ENCODE assay signal across 11 cellular contexts in genomic region chr16:11250091-11250785, GRCh38. TPM values are rescaled to one million over a fixed set of nuclear protein-coding genes. Genes with fewer than 3 reads are reported as not detected.
DNase-seq lines count a peak whose midpoint lies in the region; ATAC-seq and TF ChIP-seq lines count a peak whose summit lies in the region.
"Had no signal": no experiment of that assay in that cellular context is flagged by ENCODE, and none has a peak within 500 bp of the region (broad histone marks: within the 10 kb centered on the region; RNA-seq: fewer than 3 reads in every experiment).

No MANE protein-coding gene starts in this region.

- H3K9me3 ChIP-seq in naive thymus-derived CD4-positive, alpha-beta T cell (ENCODE audit: control insufficient read depth in 2 of 3, low read length in 3 of 3): no peaks in the 10 kb centered on the region
- H3K9me3 ChIP-seq in MM.1S (replicated peaks; ENCODE audit: insufficient read depth, low read length): no peaks in the 10 kb centered on the region

- H3K27me3 Mint-ChIP-seq in activated CD4-positive, alpha-beta T cell treated with anti-CD3 and anti-CD28 coated beads for 36 hours: no peaks in the 10 kb centered on the region
- no peaks in the 10 kb centered on the region for H3K27me3 Mint-ChIP-seq in activated T-helper 17 cell treated with anti-CD3 and anti-CD28 coated beads, Interleukin-2, amount 50 U/mL, for 72 hours
- no peaks in the 10 kb centered on the region for H3K27me3 Mint-ChIP-seq in naive thymus-derived CD4-positive, alpha-beta T cell

- intact Hi-C loops in activated CD4-positive, alpha-beta T cell treated with anti-CD3 and anti-CD28 coated beads for 36 hours (cut with DNase I, micrococcal nuclease): no loop called here
- intact Hi-C loops in naive thymus-derived CD4-positive, alpha-beta T cell (cut with micrococcal nuclease): loop anchor here (10.0 kb wide), 4 partner anchors 195 to 835 kb away; partner anchors contain the start of genes LITAF (in 1 of the 2) and NUBP1 (in 1 of the 2)

- no peaks in the 10 kb centered on the region for H3K9me2 ChIP-seq in MM.1S (replicated peaks; ENCODE audit: insufficient read depth, low read length)

- H3K36me3 ChIP-seq in naive thymus-derived CD4-positive, alpha-beta T cell (ENCODE audit: control insufficient read depth in 2 of 3, insufficient read depth in 3 of 3, low read length in 3 of 3): peaks cover 0 to 6% (median under 1%) of the 10 kb centered on the region in 3 experiments
- H3K36me3 ChIP-seq in MM.1S (replicated peaks; ENCODE audit: insufficient read depth, low read length): no peaks in the 10 kb centered on the region

- H3K4me1 Mint-ChIP-seq in activated CD4-positive, alpha-beta T cell treated with anti-CD3 and anti-CD28 coated beads for 36 hours: peaks cover 59% of the 10 kb centered on the region
- H3K4me1 Mint-ChIP-seq in activated T-helper 17 cell treated with anti-CD3 and anti-CD28 coated beads, Interleukin-2, amount 50 U/mL, for 72 hours: peaks cover 24% of the 10 kb centered on the region
- peaks cover 18 to 62% (median 31%) of the 10 kb centered on the region in 7 donors for H3K4me1 Mint-ChIP-seq in naive thymus-derived CD4-positive, alpha-beta T cell

- no peaks in the 10 kb centered on the region for H3F3A ChIP-seq in MM.1S (ENCODE audit: insufficient read depth, low read length)

- POLR2A ChIA-PET in activated CD4-positive, alpha-beta T cell treated with anti-CD3 and anti-CD28 coated beads for 36 hours (lab: Charles Lee): interaction anchor here (0.7 to 1.1 kb wide), 2 partner anchors 25 to 286 kb away, joined by 4 read pairs; no protein-coding TSS in a partner anchor
- POLR2A ChIA-PET in naive thymus-derived CD4-positive, alpha-beta T cell (lab: Charles Lee): no interaction called here

- H3K27me3 ChIP-seq in naive thymus-derived CD4-positive, alpha-beta T cell (ENCODE audit: control insufficient read depth in 2 of 2, insufficient read depth in 2 of 2, low read length in 2 of 2): no peaks in the 10 kb centered on the region
- no peaks in the 10 kb centered on the region for H3K27me3 ChIP-seq in MM.1S (replicated peaks; ENCODE audit: insufficient read depth, low read length)

- H3K4me2 ChIP-seq in MM.1S (ENCODE audit: low read depth, low read length): no peak overlapping the region

- H3K27ac Mint-ChIP-seq in activated CD4-positive, alpha-beta T cell treated with anti-CD3 and anti-CD28 coated beads for 36 hours: peak overlapping the region; percentile 76
- peak overlapping the region; percentile 98 for H3K27ac Mint-ChIP-seq in activated T-helper 17 cell treated with anti-CD3 and anti-CD28 coated beads, Interleukin-2, amount 50 U/mL, for 72 hours
- peak overlapping the region in 8 of 9 donors; percentile 25 to 92 (median 60) for H3K27ac Mint-ChIP-seq in naive thymus-derived CD4-positive, alpha-beta T cell

- peak; percentile 47 for DNase-seq in activated CD4-positive, alpha-beta T cell treated with anti-CD3 and anti-CD28 coated beads for 36 hours
- no peak for DNase-seq in activated CD4-positive, alpha-beta T cell treated with anti-CD3 and anti-CD28 coated beads, Interleukin-2, amount 50 U/mL, for 1 hour
- peak; percentile 27 to 34 for DNase-seq in NCI-H187 (lab: John Stamatoyannopoulos, UW)
- no peak for DNase-seq in naive thymus-derived CD4-positive, alpha-beta T cell
- DNase-seq in MM.1S: no peak
- no peak for DNase-seq in globus pallidus (ENCODE audit: low spot score)
- DNase-seq: RPMI8226 had no signal

- H3K36me3 Mint-ChIP-seq in activated CD4-positive, alpha-beta T cell treated with anti-CD3 and anti-CD28 coated beads for 36 hours (ENCODE audit: low read depth): peaks cover 57% of the 10 kb centered on the region
- peaks cover 48% of the 10 kb centered on the region for H3K36me3 Mint-ChIP-seq in activated T-helper 17 cell treated with anti-CD3 and anti-CD28 coated beads, Interleukin-2, amount 50 U/mL, for 72 hours (ENCODE audit: low read depth)
- H3K36me3 Mint-ChIP-seq in naive thymus-derived CD4-positive, alpha-beta T cell: peaks cover 0 to 54% (median 5%) of the 10 kb centered on the region in 5 donors

- H3K79me2 ChIP-seq in MM.1S (ENCODE audit: low read length): peaks cover 4% of the 10 kb centered on the region

- CTCF ChIA-PET in activated CD4-positive, alpha-beta T cell treated with anti-CD3 and anti-CD28 coated beads for 36 hours (lab: Charles Lee): interaction anchor here (0.6 to 0.7 kb wide), 2 partner anchors 124 to 286 kb away, joined by 3 read pairs; no protein-coding TSS in a partner anchor
- CTCF ChIA-PET in naive thymus-derived CD4-positive, alpha-beta T cell (lab: Charles Lee): no interaction called here

- ATAC-seq in activated CD4-positive, alpha-beta T cell treated with anti-CD3 and anti-CD28 coated beads for 36 hours: no peak
- no peak for ATAC-seq in activated T-helper 17 cell treated with anti-CD3 and anti-CD28 coated beads, Interleukin-2, amount 50 U/mL, for 72 hours (replicated peaks)
- no peak for ATAC-seq in naive thymus-derived CD4-positive, alpha-beta T cell
- ATAC-seq in HG03565 (IDR thresholded peaks at IDR 0.05; ENCODE audit: unreplicated experiment): no peak

- peaks cover 25 to 33% of the 10 kb centered on the region in 2 donors for H3K4me1 ChIP-seq in naive thymus-derived CD4-positive, alpha-beta T cell (ENCODE audit: control insufficient read depth in 2 of 2, insufficient read depth in 2 of 2, low read length in 2 of 2)
- peaks cover 16% of the 10 kb centered on the region for H3K4me1 ChIP-seq in MM.1S (ENCODE audit: low read length)

- no peak overlapping the region for H2AFZ ChIP-seq in MM.1S (ENCODE audit: low read length)

- no peaks in the 10 kb centered on the region for H3K9me3 Mint-ChIP-seq in activated CD4-positive, alpha-beta T cell treated with anti-CD3 and anti-CD28 coated beads for 36 hours (ENCODE audit: low read depth)
- no peaks in the 10 kb centered on the region for H3K9me3 Mint-ChIP-seq in activated T-helper 17 cell treated with anti-CD3 and anti-CD28 coated beads, Interleukin-2, amount 50 U/mL, for 72 hours
- no peaks in the 10 kb centered on the region for H3K9me3 Mint-ChIP-seq in naive thymus-derived CD4-positive, alpha-beta T cell

- TF ChIP-seq CTCF in MM.1S (IDR thresholded peaks at IDR 0.05; ENCODE audit: low read length): no peak

- peak overlapping the region; percentile 28 for H3K4me3 Mint-ChIP-seq in activated CD4-positive, alpha-beta T cell treated with anti-CD3 and anti-CD28 coated beads for 36 hours
- H3K4me3 Mint-ChIP-seq in activated T-helper 17 cell treated with anti-CD3 and anti-CD28 coated beads, Interleukin-2, amount 50 U/mL, for 72 hours: peak overlapping the region; percentile 97
- peak overlapping the region in 2 of 10 donors; percentile 6 to 43 for H3K4me3 Mint-ChIP-seq in naive thymus-derived CD4-positive, alpha-beta T cell

- no peak overlapping the region for H3K27ac ChIP-seq in naive thymus-derived CD4-positive, alpha-beta T cell (ENCODE audit: low read depth, low read length)
- no peak overlapping the region for H3K27ac ChIP-seq in MM.1S (ENCODE audit: low read length)

- no peak overlapping the region for H3K4me3 ChIP-seq in naive thymus-derived CD4-positive, alpha-beta T cell (ENCODE audit: low read length)
- no peak overlapping the region for H3K4me3 ChIP-seq in MM.1S (ENCODE audit: low read length)

- no peak overlapping the region for H3K9ac ChIP-seq in MM.1S (ENCODE audit: low read length)

- H4K20me1 ChIP-seq in MM.1S (ENCODE audit: insufficient read depth, low read length): no peaks in the 10 kb centered on the region

RNA-seq across cellular contexts. Expression of gene SOCS1, which starts 5.8 kb away (rescaled TPM):
- 100 to 1,000 TPM in 1 of 2 experiments, 10 to 100 TPM in 1; 100.0 to 103 TPM for total RNA-seq in activated CD4-positive, alpha-beta T cell treated with anti-CD3 and anti-CD28 coated beads for 36 hours
- 100 to 1,000 TPM in 1 of 2 donors, 10 to 100 TPM in 1; 89.7 to 124 TPM for total RNA-seq in activated T-helper 17 cell treated with anti-CD3 and anti-CD28 coated beads, Interleukin-2, amount 50 U/mL, for 72 hours
- total RNA-seq in naive thymus-derived CD4-positive, alpha-beta T cell: 100 to 1,000 TPM in 1 of 5 experiments, 10 to 100 TPM in 4; 12.8 to 191 (median 46.8) TPM
- 10 to 100 TPM; 15.2 to 15.7 TPM for polyA plus RNA-seq in naive thymus-derived CD4-positive, alpha-beta T cell
- polyA plus RNA-seq: neural cell had no signal

RNA-seq across cellular contexts. Expression of gene TNP2, which starts 18.9 kb away (rescaled TPM):
- total RNA-seq in activated CD4-positive, alpha-beta T cell treated with anti-CD3 and anti-CD28 coated beads for 36 hours: not detected
- total RNA-seq in activated T-helper 17 cell treated with anti-CD3 and anti-CD28 coated beads, Interleukin-2, amount 50 U/mL, for 72 hours: not detected
- total RNA-seq in naive thymus-derived CD4-positive, alpha-beta T cell: not detected
- not detected for polyA plus RNA-seq in naive thymus-derived CD4-positive, alpha-beta T cell
- total RNA-seq: chondrocyte had no signal
- polyA plus RNA-seq: neural cell had no signal

RNA-seq across cellular contexts. Expression of gene PRM3, which starts 23.2 kb away (rescaled TPM):
- not detected for total RNA-seq in activated CD4-positive, alpha-beta T cell treated with anti-CD3 and anti-CD28 coated beads for 36 hours
- not detected for total RNA-seq in activated T-helper 17 cell treated with anti-CD3 and anti-CD28 coated beads, Interleukin-2, amount 50 U/mL, for 72 hours
- not detected for total RNA-seq in naive thymus-derived CD4-positive, alpha-beta T cell
- not detected for polyA plus RNA-seq in naive thymus-derived CD4-positive, alpha-beta T cell
- total RNA-seq: chondrocyte had no signal
- polyA plus RNA-seq: neural cell had no signal

RNA-seq across cellular contexts. Expression of gene PRM2, which starts 26.0 kb away (rescaled TPM):
- total RNA-seq in activated CD4-positive, alpha-beta T cell treated with anti-CD3 and anti-CD28 coated beads for 36 hours: not detected
- total RNA-seq in activated T-helper 17 cell treated with anti-CD3 and anti-CD28 coated beads, Interleukin-2, amount 50 U/mL, for 72 hours: not detected
- total RNA-seq in naive thymus-derived CD4-positive, alpha-beta T cell: not detected
- polyA plus RNA-seq in naive thymus-derived CD4-positive, alpha-beta T cell: not detected
- total RNA-seq: chondrocyte had no signal
- polyA plus RNA-seq: neural cell had no signal

RNA-seq across cellular contexts. Expression of gene PRM1, which starts 30.9 kb away (rescaled TPM):
- not detected for total RNA-seq in activated CD4-positive, alpha-beta T cell treated with anti-CD3 and anti-CD28 coated beads for 36 hours
- not detected for total RNA-seq in activated T-helper 17 cell treated with anti-CD3 and anti-CD28 coated beads, Interleukin-2, amount 50 U/mL, for 72 hours
- not detected for total RNA-seq in naive thymus-derived CD4-positive, alpha-beta T cell
- not detected for polyA plus RNA-seq in naive thymus-derived CD4-positive, alpha-beta T cell
- total RNA-seq: chondrocyte had no signal
- polyA plus RNA-seq: neural cell had no signal

Comparison
In these comparisons a context has a peak if more than half of its experiments do, and no peak if none do; other contexts are left out.
1. DNase-seq: peak in activated CD4-positive, alpha-beta T cell treated with anti-CD3 and anti-CD28 coated beads for 36 hours (single experiment) and NCI-H187 (2 of 2); none in activated CD4-positive, alpha-beta T cell treated with anti-CD3 and anti-CD28 coated beads, Interleukin-2, amount 50 U/mL, for 1 hour (single experiment), naive thymus-derived CD4-positive, alpha-beta T cell (0 of 9), MM.1S (single experiment) and globus pallidus (single experiment).
2. intact Hi-C loops: an anchor here in naive thymus-derived CD4-positive, alpha-beta T cell (10.0 kb wide); none called in activated CD4-positive, alpha-beta T cell treated with anti-CD3 and anti-CD28 coated beads for 36 hours.
3. Peak in every context shown above with its lines, with median percentiles within 50 percentile points of each other: H3K27ac Mint-ChIP-seq.